In genomic region chr1:158149577-158150269, GRCh38 we compare ENCODE assay signal across 9 cellular contexts. TPM values are rescaled to one million over a fixed set of nuclear protein-coding genes. Genes with fewer than 3 reads are reported as not detected.
DNase-seq lines count a peak whose midpoint lies in the region; ATAC-seq and TF ChIP-seq lines count a peak whose summit lies in the region.
"Had no signal": no experiment of that assay in that cellular context is flagged by ENCODE, and none has a peak within 500 bp of the region (broad histone marks: within the 10 kb centered on the region; RNA-seq: fewer than 3 reads in every experiment).

No MANE protein-coding gene starts in this region.

- no peak overlapping the region for H3K9ac ChIP-seq in SK-N-SH
- H3K9ac ChIP-seq in neuronal stem cell (ENCODE audit: low read depth, low read length, poor library complexity), result no peak overlapping the region

- H2AK5ac ChIP-seq in neuronal stem cell (ENCODE audit: low read depth, low read length), result no peak overlapping the region

- no peaks in the 10 kb centered on the region for H3K9me2 ChIP-seq in SK-N-SH

- TF ChIP-seq CTCF in SK-N-SH (IDR thresholded peaks at IDR 0.05) (no peak), gastroesophageal sphincter (IDR thresholded peaks at IDR 0.05) (no peak), stomach (IDR thresholded peaks at IDR 0.05) (no peak)

- intact Hi-C loops in stomach (cut with DNase I; ENCODE audit: low total_unique reads), result no loop called here

- no peaks in the 10 kb centered on the region for H3K36me3 ChIP-seq in SK-N-SH (replicated peaks in 1 of 2; ENCODE audit: control insufficient read depth in 1 of 2, insufficient read depth in 2 of 2, low read length in 1 of 2)
- no peaks in the 10 kb centered on the region for H3K36me3 ChIP-seq in gastroesophageal sphincter
- H3K36me3 ChIP-seq in neuronal stem cell (replicated peaks in 1 of 2; ENCODE audit: control insufficient read depth in 2 of 2, insufficient read depth in 2 of 2, low read length in 2 of 2), result no peaks in the 10 kb centered on the region
- H3K36me3 ChIP-seq in stomach, result no peaks in the 10 kb centered on the region

- no peak for TF ChIP-seq EP300 in SK-N-SH (IDR thresholded peaks at IDR 0.05; ENCODE audit: borderline replicate concordance in 1 of 2, low read depth in 1 of 2, low read length in 1 of 2)
- no peak for TF ChIP-seq EP300 in gastroesophageal sphincter (IDR thresholded peaks at IDR 0.05)
- peak; percentile 92 for TF ChIP-seq EP300 in stomach (IDR thresholded peaks at IDR 0.05)

- no peaks in the 10 kb centered on the region for H3K79me2 ChIP-seq in SK-N-SH (ENCODE audit: insufficient read depth)

- ATAC-seq in gastroesophageal sphincter, result peak; percentile 99

- H3K27ac ChIP-seq in SK-N-SH (ENCODE audit: low read depth in 2 of 2, low read length in 1 of 2) (no peak overlapping the region), gastroesophageal sphincter (peak overlapping the region; percentile 12 to 76 (median 73)), neuronal stem cell (replicated peaks; ENCODE audit: low read length) (no peak overlapping the region), stomach (peak overlapping the region in 4 of 5 donors; percentile 56 to 76 (median 72))
- H3K27ac ChIP-seq: C4-2B had no signal

- H3K4ac ChIP-seq in neuronal stem cell (ENCODE audit: low read length), result no peak overlapping the region

- no peaks in the 10 kb centered on the region for H3K9me3 ChIP-seq in SK-N-SH
- H3K9me3 ChIP-seq in gastroesophageal sphincter, result no peaks in the 10 kb centered on the region
- no peaks in the 10 kb centered on the region for H3K9me3 ChIP-seq in neuronal stem cell (replicated peaks in 1 of 2; ENCODE audit: control insufficient read depth in 2 of 2, insufficient read depth in 1 of 2, low read depth in 1 of 2, low read length in 2 of 2)
- H3K9me3 ChIP-seq in stomach, result no peaks in the 10 kb centered on the region

- H3K14ac ChIP-seq in neuronal stem cell (ENCODE audit: low read length), result no peak overlapping the region

- H4K20me1 ChIP-seq in SK-N-SH (ENCODE audit: insufficient read depth), result no peaks in the 10 kb centered on the region

- no peaks in the 10 kb centered on the region; the same call in 1 of the 2 replicates for H3K27me3 ChIP-seq in SK-N-SH (ENCODE audit: insufficient read depth)
- no peaks in the 10 kb centered on the region for H3K27me3 ChIP-seq in gastroesophageal sphincter
- peaks cover 0 to 20% (median 0%) of the 10 kb centered on the region in 3 experiments for H3K27me3 ChIP-seq in neuronal stem cell (ENCODE audit: control insufficient read depth in 3 of 3, insufficient read depth in 3 of 3, low read depth in 1 of 3, low read length in 3 of 3)
- peaks cover 0 to 7% (median 0%) of the 10 kb centered on the region in 3 donors for H3K27me3 ChIP-seq in stomach

- TF ChIP-seq RAD21 in SK-N-SH (IDR thresholded peaks at IDR 0.05; ENCODE audit: low read length), result no peak

- H3K23ac ChIP-seq in neuronal stem cell (ENCODE audit: low read depth, low read length, poor library complexity), result no peak overlapping the region

- H3K4me2 ChIP-seq in SK-N-SH (peak overlapping the region; percentile 73), neuronal stem cell (ENCODE audit: insufficient read depth, low read length, poor library complexity, severe bottlenecking) (peak overlapping the region; percentile 36)

- WGBS in SK-N-SH (ENCODE audit: low lambda C conversion rate), result 6% methylated on average over 31 of the region's 31 CpGs
- 9 to 11% methylated on average over 20 to 23 of the region's 31 CpGs for WGBS in gastroesophageal sphincter (ENCODE audit: low coverage in 1 of 2), 2 donors
- no CpG with 5 or more reads among the region's 31 CpGs for WGBS in neuronal stem cell (ENCODE audit: extremely low coverage in 2 of 2, insufficient read length in 2 of 2, insufficient replicate concordance in 1 of 2), 2 donors
- 9 to 14% (median 11%) methylated on average over 31 of the region's 31 CpGs for WGBS in stomach, 5 donors

- no peaks in the 10 kb centered on the region for H3K79me1 ChIP-seq in neuronal stem cell (ENCODE audit: low read depth, low read length)

- no peak overlapping the region for H2BK5ac ChIP-seq in neuronal stem cell (ENCODE audit: low read length)

- CTCF ChIA-PET in SK-N-SH (lab: Yijun Ruan, JAX), result interaction anchor here (1.2 kb wide), 1 partner anchor 54 kb away, joined by 3 read pairs; no protein-coding TSS in a partner anchor

- H2AFZ ChIP-seq in SK-N-SH (ENCODE audit: low read depth), result peak overlapping the region; percentile 99
- H2AFZ ChIP-seq in neuronal stem cell (ENCODE audit: low read length), result peak overlapping the region; percentile 87

- H3K4me3 ChIP-seq in SK-N-SH (ENCODE audit: low read depth in 2 of 2, low read length in 1 of 2), result peak overlapping the region; percentile 38 to 52
- peak overlapping the region; percentile 35 to 44 for H3K4me3 ChIP-seq in gastroesophageal sphincter
- peak overlapping the region in 1 of 2 donors; percentile 18 for H3K4me3 ChIP-seq in neuronal stem cell (ENCODE audit: low read length in 2 of 2)
- peak overlapping the region; percentile 33 to 38 (median 36) for H3K4me3 ChIP-seq in stomach

- H2BK15ac ChIP-seq in neuronal stem cell (ENCODE audit: low read length), result no peak overlapping the region

- in situ Hi-C loops in KBM-7 (cut with MboI; ENCODE audit: low pct_unique_long_range_greater_than_20kb, low sequenced_read_pairs), result no loop called here

- no peak overlapping the region for H2BK120ac ChIP-seq in neuronal stem cell (ENCODE audit: low read depth, low read length)

- H3F3A ChIP-seq in SK-N-SH (replicated peaks; ENCODE audit: insufficient read depth), result peaks cover 7% of the 10 kb centered on the region

- H4K8ac ChIP-seq in neuronal stem cell (ENCODE audit: low read depth, low read length), result no peak overlapping the region

- H4K91ac ChIP-seq in neuronal stem cell (ENCODE audit: low read depth, low read length, poor library complexity), result no peak overlapping the region

- no peak overlapping the region for H3K18ac ChIP-seq in neuronal stem cell (ENCODE audit: low read length)

- H3K4me1 ChIP-seq in SK-N-SH (ENCODE audit: control insufficient read depth in 1 of 2, insufficient read depth in 2 of 2, low read depth in 1 of 2, low read length in 1 of 2) (peaks cover 0 to 8% of the 10 kb centered on the region in 2 experiments; a peak in 2 of 4 replicates), gastroesophageal sphincter (peaks cover 0 to 28% (median 8%) of the 10 kb centered on the region in 3 donors), neuronal stem cell (ENCODE audit: control insufficient read depth in 2 of 2, insufficient read depth in 1 of 2, low read depth in 1 of 2, low read length in 2 of 2) (peaks cover 0 to 3% of the 10 kb centered on the region in 2 donors), stomach (peaks cover 5 to 14% (median 10%) of the 10 kb centered on the region in 4 donors)

- H2BK12ac ChIP-seq in neuronal stem cell (ENCODE audit: low read length), result no peak overlapping the region

- TF ChIP-seq POLR2A in gastroesophageal sphincter (IDR thresholded peaks at IDR 0.05) (no peak), stomach (IDR thresholded peaks at IDR 0.05) (no peak)

- POLR2A ChIA-PET in SK-N-SH (lab: Yijun Ruan, JAX), result no interaction called here

- DNase-seq in NCI-H146 (lab: John Stamatoyannopoulos, UW) (peak; percentile 11), NCI-H146 treated with DMSO at 0.1 percent for 48 hours (lab: John Stamatoyannopoulos, UW; ENCODE audit: unreplicated experiment) (no peak), KBM-7 (peak; percentile 57), SK-N-SH (peak; percentile 75), neuronal stem cell (ENCODE audit: low spot score) (peak; percentile 84), stomach (peak; percentile 81)
- peak; percentile 68 for DNase-seq in activated naive CD4-positive, alpha-beta T cell treated with anti-CD3 and anti-CD28 coated beads, Interleukin-2, amount 50 U/mL, for 16 hours

TF ChIP-seq in SK-N-SH, 30 proteins besides CTCF, POLR2A, EP300 and RAD21:
- no peak for TF ChIP-seq MXI1 (IDR thresholded peaks at IDR 0.05; ENCODE audit: low read depth, low read length)
- no peak for TF ChIP-seq GATA2 (CRISPR knock-in tag; IDR thresholded peaks at IDR 0.05)
- peak; percentile 79 for TF ChIP-seq GABPA (IDR thresholded peaks at IDR 0.05; ENCODE audit: low read depth)
- no peak for TF ChIP-seq TAF1 (IDR thresholded peaks at IDR 0.05; ENCODE audit: borderline replicate concordance, low read depth, low read length)
- TF ChIP-seq NRF1 (IDR thresholded peaks at IDR 0.05; ENCODE audit: low read depth, low read length), result peak; percentile 73
- TF ChIP-seq TEAD4 (IDR thresholded peaks at IDR 0.05; ENCODE audit: borderline replicate concordance, insufficient read depth), result no peak
- TF ChIP-seq SMC3 (IDR thresholded peaks at IDR 0.05; ENCODE audit: low read depth, low read length), result no peak
- TF ChIP-seq, protein P1, sequence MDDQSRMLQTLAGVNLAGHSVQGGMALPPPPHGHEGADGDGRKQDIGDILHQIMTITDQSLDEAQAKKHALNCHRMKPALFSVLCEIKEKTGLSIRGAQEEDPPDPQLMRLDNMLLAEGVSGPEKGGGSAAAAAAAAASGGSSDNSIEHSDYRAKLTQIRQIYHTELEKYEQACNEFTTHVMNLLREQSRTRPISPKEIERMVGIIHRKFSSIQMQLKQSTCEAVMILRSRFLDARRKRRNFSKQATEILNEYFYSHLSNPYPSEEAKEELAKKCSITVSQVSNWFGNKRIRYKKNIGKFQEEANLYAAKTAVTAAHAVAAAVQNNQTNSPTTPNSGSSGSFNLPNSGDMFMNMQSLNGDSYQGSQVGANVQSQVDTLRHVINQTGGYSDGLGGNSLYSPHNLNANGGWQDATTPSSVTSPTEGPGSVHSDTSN (IDR thresholded peaks at IDR 0.05), result peak; percentile 34; the same call in 1 of the 2 replicates
- peak; percentile 24; the same call in 1 of the 2 replicates for TF ChIP-seq MAX (IDR thresholded peaks at IDR 0.05; ENCODE audit: low read depth)
- peak; percentile 74; the same call in 1 of the 2 replicates for TF ChIP-seq ELF1 (IDR thresholded peaks at IDR 0.05)
- TF ChIP-seq POLR2AphosphoS5 (IDR thresholded peaks at IDR 0.05; ENCODE audit: low read depth, low read length), result peak; percentile 42; the same call in 1 of the 2 replicates
TF ChIP-seq in SK-N-SH: peak in this region for 6.

RNA-seq across cellular contexts. Expression of gene CD1D, which starts 31.0 kb away (rescaled TPM):
- polyA plus RNA-seq in SK-N-SH (2012; rRNA removed), result not detected in 2 replicates
- polyA plus RNA-seq in SK-N-SH (2012; cell fraction: cytosol; rRNA removed), result 0.01 TPM in 1 of 2 replicates, not detected in the other
- polyA plus RNA-seq in SK-N-SH (2012; cell fraction: nucleus; rRNA removed), result 0.04 and 0.05 TPM in 2 replicates
- total RNA-seq in gastroesophageal sphincter, result 1 to 10 TPM in 2 of 4 donors, under 1 TPM in 2; 0.16 to 2.7 (median 0.94) TPM
- polyA plus RNA-seq in neuronal stem cell (2013, experiment 1 of 2), result 0.07 TPM
- polyA plus RNA-seq in neuronal stem cell (2013, experiment 2 of 2), result 0.04 TPM
- total RNA-seq in stomach, result 1 to 10 TPM in 2 of 5 donors, not detected in 3; 1.9 to 2.6 TPM
- polyA plus RNA-seq in stomach, result 1 to 10 TPM in 1 of 3 donors, under 1 TPM in 2; 0.93 to 2.1 (median 1.00) TPM

Comparison
In these comparisons a context has a peak if more than half of its experiments do, and no peak if none do; other contexts are left out.
1. H3K27ac ChIP-seq: peak in gastroesophageal sphincter (4 of 4) and stomach (4 of 5); none in SK-N-SH (0 of 2) and neuronal stem cell (single experiment).